In genomic region chr17:16150251-16150859, GRCh38 we compare ENCODE assay signal across 2 cellular contexts.
A peak's percentile ranks its signal among the peaks of the same experiment; 100 is the strongest.
TF ChIP-seq lines count a peak whose summit lies in the region.

No MANE protein-coding gene starts in this region.

TF ChIP-seq in IMR-90, 13 proteins besides CTCF, POLR2A, EP300 and RAD21:
- TF ChIP-seq NFE2L2 (IDR thresholded peaks at IDR 0.05; ENCODE audit: low read depth, low read length) (no peak), MAZ (IDR thresholded peaks at IDR 0.05; ENCODE audit: borderline replicate concordance, low read depth, low read length) (no peak), RFX5 (IDR thresholded peaks at IDR 0.05; ENCODE audit: low read depth, low read length) (no peak), CHD1 (IDR thresholded peaks at IDR 0.05; ENCODE audit: low read depth, low read length) (no peak), CEBPB (IDR thresholded peaks at IDR 0.05; ENCODE audit: low read depth, low read length) (peak; percentile 64; the same call in 1 of the 2 replicates), RCOR1 (IDR thresholded peaks at IDR 0.05; ENCODE audit: insufficient replicate concordance, low read length) (no peak), MXI1 (IDR thresholded peaks at IDR 0.05; ENCODE audit: borderline replicate concordance, low read depth, low read length) (no peak), FOS (IDR thresholded peaks at IDR 0.05; ENCODE audit: low read depth, low read length) (peak; percentile 51; the same call in 1 of the 2 replicates), MAFK (IDR thresholded peaks at IDR 0.05; ENCODE audit: low read depth, low read length) (no peak), SMC3 (IDR thresholded peaks at IDR 0.05; ENCODE audit: low read depth, low read length) (no peak), BHLHE40 (IDR thresholded peaks at IDR 0.05; ENCODE audit: low read depth, low read length) (0 out of 2 replicates have a peak, but pooled peaks have one; percentile 38), ELK1 (IDR thresholded peaks at IDR 0.05; ENCODE audit: borderline replicate concordance, low read depth, low read length) (no peak), USF2 (IDR thresholded peaks at IDR 0.05; ENCODE audit: low read depth, low read length) (no peak)

TF ChIP-seq in HepG2, 621 proteins besides CTCF, POLR2A, EP300 and RAD21:
- TF ChIP-seq KLF16 (CRISPR knock-in tag; IDR thresholded peaks at IDR 0.05) (no peak), SP5 (CRISPR knock-in tag; IDR thresholded peaks at IDR 0.05; ENCODE audit: borderline replicate concordance, low read depth) (no peak), ZNF605 (CRISPR knock-in tag; IDR thresholded peaks at IDR 0.05) (no peak), ZNF670 (CRISPR knock-in tag; IDR thresholded peaks at IDR 0.05; ENCODE audit: borderline replicate concordance) (no peak), ZNF205 (CRISPR knock-in tag; IDR thresholded peaks at IDR 0.05) (no peak)
